Comparison of ENCODE assay signal across 8 cellular contexts in genomic region chr1:62688687-62689085, GRCh38. TPM values are rescaled to one million over a fixed set of nuclear protein-coding genes. Genes with fewer than 3 reads are reported as not detected.
DNase-seq lines count a peak whose midpoint lies in the region; ATAC-seq and TF ChIP-seq lines count a peak whose summit lies in the region.

No MANE protein-coding gene starts in this region.

- DNase-seq in caudate nucleus (lab: John Stamatoyannopoulos, UW) (peak in 2 of 61 donors; percentile 62 to 63), mucosa of descending colon (peak in 1 of 3 donors; percentile 20), MV-4-11 (lab: John Stamatoyannopoulos, UW) (no peak), NCI-H1694 treated with DMSO at 0.1 percent for 48 hours (lab: John Stamatoyannopoulos, UW) (no peak)
- DNase-seq in activated CD4-positive, CD25-positive, alpha-beta regulatory T cell treated with anti-CD3 and anti-CD28 coated beads, Interleukin-2, amount 50 U/mL, for 72 hours, result no peak

- H3K79me2 ChIP-seq in ACC112 (ENCODE audit: control insufficient read depth, insufficient read depth, low read length, unreplicated experiment) (peaks cover 34% of the 10 kb centered on the region), Loucy (ENCODE audit: insufficient read depth, low read length) (peaks cover 41% of the 10 kb centered on the region)

- H3K4me1 ChIP-seq in ACC112 (ENCODE audit: control insufficient read depth, insufficient read depth, low read length, unreplicated experiment), result peaks cover 40% of the 10 kb centered on the region
- peaks cover 37% of the 10 kb centered on the region for H3K4me1 ChIP-seq in Loucy (ENCODE audit: insufficient read depth, low read length, poor library complexity, severe bottlenecking)
- peaks cover 26% of the 10 kb centered on the region for H3K4me1 ChIP-seq in mucosa of descending colon (ENCODE audit: low read depth)

- no peaks in the 10 kb centered on the region; the same call in 1 of the 2 replicates for H3F3A ChIP-seq in Loucy (ENCODE audit: low read depth)

- peak overlapping the region; percentile 84 for H3K4me2 ChIP-seq in Loucy (ENCODE audit: low read depth, low read length, poor library complexity, severe bottlenecking)

- H3K27ac ChIP-seq in ACC112 (ENCODE audit: low read depth, low read length), result peak overlapping the region; percentile 20; the same call in 1 of the 2 replicates
- H3K27ac ChIP-seq in caudate nucleus (ENCODE audit: low read depth, low read length), result peak overlapping the region; percentile 70

- H3K9me3 ChIP-seq in Loucy (ENCODE audit: insufficient read depth, low read depth, low read length) (no peaks in the 10 kb centered on the region), mucosa of descending colon (no peaks in the 10 kb centered on the region)

- peaks cover 10% of the 10 kb centered on the region for H4K20me1 ChIP-seq in Loucy (ENCODE audit: insufficient read depth, low read length, poor library complexity, severe bottlenecking)

- H3K27me3 ChIP-seq in ACC112 (ENCODE audit: insufficient read depth, low read length) (no peaks in the 10 kb centered on the region), Loucy (ENCODE audit: insufficient read depth, low read length, poor library complexity, severe bottlenecking) (no peaks in the 10 kb centered on the region)

- H3K36me3 ChIP-seq in ACC112 (ENCODE audit: insufficient read depth, low read length) (no peaks in the 10 kb centered on the region), Loucy (ENCODE audit: insufficient read depth, low read length) (no peaks in the 10 kb centered on the region), mucosa of descending colon (ENCODE audit: low read depth) (no peaks in the 10 kb centered on the region)

- H3K9me2 ChIP-seq in Loucy (replicated peaks; ENCODE audit: low read depth, low read length), result no peaks in the 10 kb centered on the region

- H2AFZ ChIP-seq in ACC112 (ENCODE audit: low read length, unreplicated experiment) (peak overlapping the region; percentile 70), Loucy (ENCODE audit: low read length) (peak overlapping the region; percentile 100)

- intact Hi-C loops in mucosa of descending colon (cut with DNase I, micrococcal nuclease), result no loop called here

- no peak for TF ChIP-seq CTCF in Loucy (conservative IDR thresholded peaks at IDR 0.05; ENCODE audit: low read length)
- no peak for TF ChIP-seq CTCF in mucosa of descending colon (IDR thresholded peaks at IDR 0.05)

- ATAC-seq in GM19351 (IDR thresholded peaks at IDR 0.05; ENCODE audit: unreplicated experiment) (peak; percentile 6), mucosa of descending colon (peak; percentile 0)

- H3K4me3 ChIP-seq in ACC112 (ENCODE audit: low read depth, low read length) (peak overlapping the region; percentile 94), Loucy (ENCODE audit: low read length, poor library complexity, severe bottlenecking) (peak overlapping the region; percentile 100), mucosa of descending colon (peak overlapping the region; percentile 48)

- H3K9ac ChIP-seq in Loucy (ENCODE audit: low read depth, low read length, poor library complexity, severe bottlenecking), result peak overlapping the region; percentile 83

RNA-seq across cellular contexts. Expression of gene DOCK7, which starts 0.5 kb away (rescaled TPM):
- total RNA-seq in mucosa of descending colon, result 10 to 100 TPM; 40.4 to 53.7 (median 41.9) TPM

Comparison
In these comparisons a context has a peak if more than half of its experiments do, and no peak if none do; other contexts are left out.
1. H3K4me3 ChIP-seq: peak in every context shown above with its lines; median percentile 100 in Loucy; 94 in ACC112; 48 in mucosa of descending colon.